ENCODE assay signal across 11 cellular contexts in the genomic region with DNA sequence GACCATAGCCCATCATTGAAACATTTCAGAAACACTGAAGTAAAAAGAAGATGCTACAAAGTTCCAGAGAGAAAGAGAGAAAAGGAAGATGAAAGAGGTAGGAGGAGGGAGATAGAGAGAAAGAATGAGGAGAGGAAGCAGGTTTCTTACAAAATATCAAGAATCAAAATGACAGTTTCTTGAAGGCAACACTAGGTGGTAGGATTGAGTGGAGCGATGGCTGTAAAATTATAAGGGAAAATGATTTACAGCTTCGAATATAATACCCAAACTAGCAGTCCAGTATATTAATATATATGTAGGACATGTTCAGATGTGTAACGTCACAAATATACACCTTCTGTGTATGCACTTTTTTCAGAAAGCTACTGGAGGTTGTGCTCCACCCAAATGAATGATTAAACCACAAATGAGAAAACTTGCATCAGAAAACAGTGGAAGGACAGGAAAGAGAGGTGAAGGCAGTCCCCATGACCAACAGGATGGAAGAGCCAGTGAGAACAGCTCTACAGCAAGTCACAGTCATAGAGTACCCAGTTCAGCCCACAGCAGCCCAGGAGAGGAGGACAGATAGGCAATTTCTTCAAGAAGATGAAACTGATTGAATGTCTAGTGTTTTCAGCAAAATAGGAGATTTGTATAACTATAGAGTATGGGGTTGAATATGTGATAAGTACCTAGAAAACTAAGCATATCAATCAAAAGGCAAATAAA.
A peak's percentile ranks its signal among the peaks of the same experiment; 100 is the strongest.
DNase-seq lines count a peak whose midpoint lies in the region; ATAC-seq and TF ChIP-seq lines count a peak whose summit lies in the region.
"Had no signal": no experiment of that assay in that cellular context is flagged by ENCODE, and none has a peak within 500 bp of the region (broad histone marks: within the 10 kb centered on the region; RNA-seq: fewer than 3 reads in every experiment).

No MANE protein-coding gene starts in this region.

- CTCF ChIA-PET in HEK293T (lab: Yijun Ruan, JAX): no interaction called here

- TF ChIP-seq EP300 in gastroesophageal sphincter (IDR thresholded peaks at IDR 0.05): no peak

- H3K4me3 Mint-ChIP-seq in activated T-helper 17 cell treated with anti-CD3 and anti-CD28 coated beads, Interleukin-2, amount 50 U/mL, for 72 hours: peak overlapping the region; percentile 1
- peak overlapping the region; percentile 12 for H3K4me3 Mint-ChIP-seq in natural killer cell treated with Interleukin-12 subunit alpha and Interleukin-12 subunit beta and Interleukin-15 and Interleukin-18, amount 100 ng/mL, for 72 hours
- H3K4me3 Mint-ChIP-seq: nephron progenitor cell had no signal

- no peak overlapping the region for H3K27ac ChIP-seq in gastroesophageal sphincter
- H3K27ac ChIP-seq: A549 had no signal

- no peak for TF ChIP-seq POLR2A in gastroesophageal sphincter (IDR thresholded peaks at IDR 0.05)

- H3K36me3 Mint-ChIP-seq in activated T-helper 17 cell treated with anti-CD3 and anti-CD28 coated beads, Interleukin-2, amount 50 U/mL, for 72 hours (ENCODE audit: low read depth): no peaks in the 10 kb centered on the region
- no peaks in the 10 kb centered on the region for H3K36me3 Mint-ChIP-seq in natural killer cell treated with Interleukin-12 subunit alpha and Interleukin-12 subunit beta and Interleukin-15 and Interleukin-18, amount 100 ng/mL, for 72 hours

- H3K27me3 Mint-ChIP-seq in activated T-helper 17 cell treated with anti-CD3 and anti-CD28 coated beads, Interleukin-2, amount 50 U/mL, for 72 hours: peaks cover 6% of the 10 kb centered on the region
- H3K27me3 Mint-ChIP-seq in natural killer cell treated with Interleukin-12 subunit alpha and Interleukin-12 subunit beta and Interleukin-15 and Interleukin-18, amount 100 ng/mL, for 72 hours: peaks cover 8 to 10% of the 10 kb centered on the region in 2 donors

- no peak overlapping the region for H3K4me3 ChIP-seq in gastroesophageal sphincter
- H3K4me3 ChIP-seq: A549 had no signal

- peak overlapping the region; percentile 35 for H3K27ac Mint-ChIP-seq in activated T-helper 17 cell treated with anti-CD3 and anti-CD28 coated beads, Interleukin-2, amount 50 U/mL, for 72 hours
- H3K27ac Mint-ChIP-seq in natural killer cell treated with Interleukin-12 subunit alpha and Interleukin-12 subunit beta and Interleukin-15 and Interleukin-18, amount 100 ng/mL, for 72 hours: peak overlapping the region in 1 of 2 donors; percentile 17
- H3K27ac Mint-ChIP-seq: nephron progenitor cell had no signal

- no peaks in the 10 kb centered on the region for H3K27me3 ChIP-seq in gastroesophageal sphincter

- DNase-seq in NCI-H2171 treated with DMSO at 0.1 percent for 48 hours (lab: John Stamatoyannopoulos, UW) (peak; percentile 7), NCI-H2171 (lab: John Stamatoyannopoulos, UW) (no peak), HEK293T (ENCODE audit: extremely low spot score) (no peak), COR-L47 (lab: John Stamatoyannopoulos, UW) (no peak), NCI-H1105 (lab: John Stamatoyannopoulos, UW) (no peak)
- DNase-seq in natural killer cell treated with Interleukin-12 subunit alpha and Interleukin-12 subunit beta and Interleukin-15 and Interleukin-18, amount 100 ng/mL, for 72 hours (ENCODE audit: low spot score): no peak
- DNase-seq: amygdala, nephron progenitor cell had no signal

- ATAC-seq in activated T-helper 17 cell treated with anti-CD3 and anti-CD28 coated beads, Interleukin-2, amount 50 U/mL, for 72 hours (replicated peaks): peak; percentile 60
- no peak for ATAC-seq in natural killer cell treated with Interleukin-12 subunit alpha and Interleukin-12 subunit beta and Interleukin-15 and Interleukin-18, amount 100 ng/mL, for 72 hours
- no peak for ATAC-seq in gastroesophageal sphincter
- ATAC-seq: A549 had no signal

- H3K4me1 ChIP-seq in gastroesophageal sphincter: peaks cover 0 to 8% (median 0%) of the 10 kb centered on the region in 3 donors
- H3K4me1 ChIP-seq: A549 had no signal

- no peaks in the 10 kb centered on the region for H3K36me3 ChIP-seq in gastroesophageal sphincter

- H3K9me3 Mint-ChIP-seq in activated T-helper 17 cell treated with anti-CD3 and anti-CD28 coated beads, Interleukin-2, amount 50 U/mL, for 72 hours: peaks cover 5% of the 10 kb centered on the region
- no peaks in the 10 kb centered on the region for H3K9me3 Mint-ChIP-seq in natural killer cell treated with Interleukin-12 subunit alpha and Interleukin-12 subunit beta and Interleukin-15 and Interleukin-18, amount 100 ng/mL, for 72 hours
- H3K9me3 Mint-ChIP-seq: nephron progenitor cell had no signal

- POLR2A ChIA-PET in HEK293T (lab: Yijun Ruan, JAX): no interaction called here

- no peaks in the 10 kb centered on the region for H3K9me3 ChIP-seq in gastroesophageal sphincter
- H3K9me3 ChIP-seq: A549 had no signal

- H3K4me1 Mint-ChIP-seq in activated T-helper 17 cell treated with anti-CD3 and anti-CD28 coated beads, Interleukin-2, amount 50 U/mL, for 72 hours: peaks cover 27% of the 10 kb centered on the region
- H3K4me1 Mint-ChIP-seq in natural killer cell treated with Interleukin-12 subunit alpha and Interleukin-12 subunit beta and Interleukin-15 and Interleukin-18, amount 100 ng/mL, for 72 hours (ENCODE audit: low read depth in 2 of 2): peaks cover 16 to 20% of the 10 kb centered on the region in 2 donors
- H3K4me1 Mint-ChIP-seq: nephron progenitor cell had no signal

- no peak for TF ChIP-seq CTCF in gastroesophageal sphincter (IDR thresholded peaks at IDR 0.05)

- WGBS in gastroesophageal sphincter (ENCODE audit: low coverage in 1 of 2), 2 donors: 77 to 83% methylated on average over 2 to 3 of the region's 3 CpGs

TF ChIP-seq in HEK293T, 16 proteins besides CTCF, POLR2A, EP300 and RAD21:
- no peak for TF ChIP-seq CTBP1 (IDR thresholded peaks at IDR 0.05; ENCODE audit: borderline replicate concordance)
- TF ChIP-seq, protein P1, sequence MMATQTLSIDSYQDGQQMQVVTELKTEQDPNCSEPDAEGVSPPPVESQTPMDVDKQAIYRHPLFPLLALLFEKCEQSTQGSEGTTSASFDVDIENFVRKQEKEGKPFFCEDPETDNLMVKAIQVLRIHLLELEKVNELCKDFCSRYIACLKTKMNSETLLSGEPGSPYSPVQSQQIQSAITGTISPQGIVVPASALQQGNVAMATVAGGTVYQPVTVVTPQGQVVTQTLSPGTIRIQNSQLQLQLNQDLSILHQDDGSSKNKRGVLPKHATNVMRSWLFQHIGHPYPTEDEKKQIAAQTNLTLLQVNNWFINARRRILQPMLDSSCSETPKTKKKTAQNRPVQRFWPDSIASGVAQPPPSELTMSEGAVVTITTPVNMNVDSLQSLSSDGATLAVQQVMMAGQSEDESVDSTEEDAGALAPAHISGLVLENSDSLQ (IDR thresholded peaks at IDR 0.05): peak; percentile 36; the same call in 1 of the 2 replicates
- TF ChIP-seq HDGF (IDR thresholded peaks at IDR 0.05; ENCODE audit: borderline replicate concordance): no peak
